Comparison of ENCODE assay signal across 1 cellular context in the genomic region with DNA sequence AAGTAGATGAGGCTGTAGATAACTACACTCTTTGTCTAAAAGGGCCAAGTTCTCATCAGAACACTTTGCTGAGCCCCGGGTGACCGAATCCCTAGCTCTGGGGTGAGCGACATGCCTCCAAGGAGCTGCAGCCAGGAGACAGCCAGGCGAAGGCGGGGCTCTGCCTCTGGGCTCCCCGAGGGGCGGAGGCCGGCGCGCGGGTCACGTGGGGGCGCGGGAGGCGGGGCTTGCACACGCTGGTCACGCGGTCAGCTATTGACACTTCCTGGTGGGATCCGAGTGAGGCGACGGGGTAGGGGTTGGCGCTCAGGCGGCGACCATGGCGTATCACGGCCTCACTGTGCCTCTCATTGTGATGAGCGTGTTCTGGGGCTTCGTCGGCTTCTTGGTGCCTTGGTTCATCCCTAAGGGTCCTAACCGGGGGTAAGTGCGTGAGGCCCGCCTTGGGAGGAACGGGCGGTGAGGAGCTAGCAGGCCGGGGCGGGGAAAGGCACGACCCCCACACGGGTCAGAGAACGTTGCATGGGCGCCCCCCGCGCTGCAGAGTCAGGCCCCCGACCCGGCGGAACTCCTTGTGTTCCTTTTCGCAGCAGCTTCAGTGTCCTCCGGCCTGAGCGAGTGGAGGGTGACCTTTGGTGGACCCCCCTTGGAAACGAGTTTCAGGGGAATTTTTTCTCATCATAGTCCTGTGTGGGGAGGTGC.
A peak's percentile ranks its signal among the peaks of the same experiment; 100 is the strongest.
TF ChIP-seq lines count a peak whose summit lies in the region.

ATP6V0E1 (plus strand) TSS at position 230 of the 702 bp plus-strand sequence; CDS start at position 320, 90 bp downstream.

TF ChIP-seq in K562, 482 proteins besides CTCF, POLR2A, EP300 and RAD21 (continued from another document and continues in another):
- TF ChIP-seq, protein P1, sequence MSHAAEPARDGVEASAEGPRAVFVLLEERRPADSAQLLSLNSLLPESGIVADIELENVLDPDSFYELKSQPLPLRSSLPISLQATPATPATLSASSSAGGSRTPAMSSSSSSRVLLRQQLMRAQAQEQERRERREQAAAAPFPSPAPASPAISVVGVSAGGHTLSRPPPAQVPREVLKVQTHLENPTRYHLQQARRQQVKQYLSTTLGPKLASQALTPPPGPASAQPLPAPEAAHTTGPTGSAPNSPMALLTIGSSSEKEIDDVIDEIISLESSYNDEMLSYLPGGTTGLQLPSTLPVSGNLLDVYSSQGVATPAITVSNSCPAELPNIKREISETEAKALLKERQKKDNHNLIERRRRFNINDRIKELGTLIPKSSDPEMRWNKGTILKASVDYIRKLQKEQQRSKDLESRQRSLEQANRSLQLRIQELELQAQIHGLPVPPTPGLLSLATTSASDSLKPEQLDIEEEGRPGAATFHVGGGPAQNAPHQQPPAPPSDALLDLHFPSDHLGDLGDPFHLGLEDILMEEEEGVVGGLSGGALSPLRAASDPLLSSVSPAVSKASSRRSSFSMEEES (CRISPR knock-in tag; IDR thresholded peaks at IDR 0.05), result peak; percentile 97
- TF ChIP-seq FOXA3 (CRISPR knock-in tag; conservative IDR thresholded peaks at IDR 0.05 in 1 of 2, IDR thresholded peaks at IDR 0.05 in 1 of 2) (peak; percentile 71 to 95; a peak in 3 of 4 replicates), ZNF695 (CRISPR knock-in tag; IDR thresholded peaks at IDR 0.05) (no peak), ID3 (CRISPR knock-in tag; IDR thresholded peaks at IDR 0.05) (no peak), ID3 (tag; IDR thresholded peaks at IDR 0.05) (0 out of 2 replicates have a peak, but pooled peaks have one; percentile 41), CTBP1 (IDR thresholded peaks at IDR 0.05; ENCODE audit: borderline replicate concordance) (peak; percentile 48; the same call in 1 of the 2 replicates), GTF2E2 (tag; IDR thresholded peaks at IDR 0.05) (0 out of 2 replicates have a peak, but pooled peaks have one; percentile 34), CREB1 (IDR thresholded peaks at IDR 0.05) (peak; percentile 66), CREB1 (CRISPR knock-in tag; IDR thresholded peaks at IDR 0.05) (no peak), SIX5 (IDR thresholded peaks at IDR 0.05; ENCODE audit: borderline replicate concordance in 1 of 2, insufficient read depth in 1 of 2, low read depth in 1 of 2, low read length in 2 of 2) (no peak), HDAC3 (IDR thresholded peaks at IDR 0.05; ENCODE audit: borderline replicate concordance, partially characterized antibody) (no peak), CEBPG (CRISPR knock-in tag; IDR thresholded peaks at IDR 0.05) (no peak), CEBPG (tag; conservative IDR thresholded peaks at IDR 0.05 in 1 of 2, IDR thresholded peaks at IDR 0.05 in 1 of 2) (no peak), ZBTB40 (IDR thresholded peaks at IDR 0.05) (no peak), ZBTB40 (CRISPR knock-in tag; IDR thresholded peaks at IDR 0.05) (no peak), TCF7 (IDR thresholded peaks at IDR 0.05; ENCODE audit: borderline replicate concordance) (0 out of 2 replicates have a peak, but pooled peaks have one; percentile 22), HNRNPUL1 (IDR thresholded peaks at IDR 0.05; ENCODE audit: low read length) (no peak), NCOA1 (IDR thresholded peaks at IDR 0.05; ENCODE audit: low read depth) (no peak), ZNF780A (CRISPR knock-in tag; IDR thresholded peaks at IDR 0.05) (no peak), MCM2 (IDR thresholded peaks at IDR 0.05; ENCODE audit: low read depth) (no peak), RB1 (IDR thresholded peaks at IDR 0.05; ENCODE audit: low read depth) (0 out of 2 replicates have a peak, but pooled peaks have one; percentile 21), NCOA4 (IDR thresholded peaks at IDR 0.05; ENCODE audit: partially characterized antibody) (no peak), PRPF4 (IDR thresholded peaks at IDR 0.05; ENCODE audit: insufficient read depth, low read depth, low read length, poor library complexity, severe bottlenecking) (peak; percentile 49), NEUROD1 (IDR thresholded peaks at IDR 0.05; ENCODE audit: borderline replicate concordance, low read depth, low read length, partially characterized antibody) (peak; percentile 27), MGA (IDR thresholded peaks at IDR 0.05) (peak; percentile 28), ZNF707 (CRISPR knock-in tag; conservative IDR thresholded peaks at IDR 0.05) (no peak), POLR2B (IDR thresholded peaks at IDR 0.05; ENCODE audit: low read depth, partially characterized antibody) (peak; percentile 64), XRCC5 (IDR thresholded peaks at IDR 0.05; ENCODE audit: low read depth, low read length) (no peak)
- TF ChIP-seq, protein P2, sequence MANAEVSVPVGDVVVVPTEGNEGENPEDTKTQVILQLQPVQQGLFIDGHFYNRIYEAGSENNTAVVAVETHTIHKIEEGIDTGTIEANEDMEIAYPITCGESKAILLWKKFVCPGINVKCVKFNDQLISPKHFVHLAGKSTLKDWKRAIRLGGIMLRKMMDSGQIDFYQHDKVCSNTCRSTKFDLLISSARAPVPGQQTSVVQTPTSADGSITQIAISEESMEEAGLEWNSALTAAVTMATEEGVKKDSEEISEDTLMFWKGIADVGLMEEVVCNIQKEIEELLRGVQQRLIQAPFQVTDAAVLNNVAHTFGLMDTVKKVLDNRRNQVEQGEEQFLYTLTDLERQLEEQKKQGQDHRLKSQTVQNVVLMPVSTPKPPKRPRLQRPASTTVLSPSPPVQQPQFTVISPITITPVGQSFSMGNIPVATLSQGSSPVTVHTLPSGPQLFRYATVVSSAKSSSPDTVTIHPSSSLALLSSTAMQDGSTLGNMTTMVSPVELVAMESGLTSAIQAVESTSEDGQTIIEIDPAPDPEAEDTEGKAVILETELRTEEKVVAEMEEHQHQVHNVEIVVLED (CRISPR knock-in tag; IDR thresholded peaks at IDR 0.05), result peak; percentile 81
